15 cellular contexts compared by ENCODE assay signal in the genomic region with DNA sequence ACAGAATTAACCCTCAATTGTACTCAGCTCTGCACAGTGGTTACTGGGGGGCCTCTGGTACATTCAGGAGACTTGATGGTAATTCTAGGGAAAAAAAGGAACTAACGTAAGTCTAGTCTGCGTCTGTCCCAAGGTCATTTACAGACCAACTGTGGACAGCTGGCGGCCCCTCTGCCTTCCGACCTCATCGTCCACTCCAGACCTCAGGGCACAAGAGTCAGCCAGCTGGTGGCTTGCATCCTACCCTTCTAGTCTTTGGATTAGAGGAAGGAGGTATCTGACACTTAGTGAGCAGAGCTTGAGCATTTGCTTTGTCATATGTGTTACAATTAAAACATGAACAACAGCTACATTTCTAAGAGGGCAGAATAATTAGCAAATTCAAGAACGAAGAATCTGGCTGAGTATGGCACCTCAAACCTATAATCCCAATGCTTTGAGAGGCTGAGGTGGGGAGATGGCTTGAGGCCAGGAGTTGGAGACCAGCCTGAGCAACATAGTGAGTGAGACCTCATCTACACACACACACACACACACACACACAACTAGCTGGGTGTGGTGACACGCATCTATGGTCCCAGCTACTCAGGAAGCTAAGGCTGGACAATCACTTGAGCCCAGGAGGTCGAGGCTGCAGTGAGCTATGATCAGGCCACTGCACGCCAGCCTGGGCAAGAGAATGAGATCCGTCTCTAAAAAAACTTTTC. TPM values are rescaled to one million over a fixed set of nuclear protein-coding genes. Genes with fewer than 3 reads are reported as not detected.
DNase-seq lines count a peak whose midpoint lies in the region; ATAC-seq, FAIRE-seq and TF ChIP-seq lines count a peak whose summit lies in the region.
"Had no signal": no experiment of that assay in that cellular context is flagged by ENCODE, and none has a peak within 500 bp of the region (broad histone marks: within the 10 kb centered on the region; RNA-seq: fewer than 3 reads in every experiment).

No MANE protein-coding gene starts in this region.

- peaks cover 34% of the 10 kb centered on the region for H3K4me1 Mint-ChIP-seq in activated T-cell treated with anti-CD3 and anti-CD28 coated beads, Interleukin-2, amount 50 U/mL, for 24 hours (ENCODE audit: low read depth)
- H3K4me1 Mint-ChIP-seq in activated T-cell treated with anti-CD3 and anti-CD28 coated beads, Interleukin-2, amount 50 U/mL, for 4 hours (ENCODE audit: low read depth) = peaks cover 18% of the 10 kb centered on the region
- H3K4me1 Mint-ChIP-seq in activated naive CD4-positive, alpha-beta T cell treated with anti-CD3 and anti-CD28 coated beads, Interleukin-2, amount 10 ng/mL, durations not matched to agents 7 days and 5 days = peaks cover 19% of the 10 kb centered on the region

- intact Hi-C loops in K562 (cut with micrococcal nuclease) (loop anchor here (5.0 to 10.0 kb wide), 2 partner anchors 36 to 274 kb away; a partner anchor contains a TSS), thyroid gland (cut with DNase I) (no loop called here)

- in situ Hi-C loops in K562 (cut with MboI) = no loop called here

- H3K9me3 ChIP-seq in K562 (replicated peaks; ENCODE audit: control insufficient read depth, insufficient read depth, low read depth, low read length) = no peaks in the 10 kb centered on the region
- no peaks in the 10 kb centered on the region for H3K9me3 ChIP-seq in muscle layer of duodenum (ENCODE audit: control insufficient read depth in 1 of 2, low read length in 2 of 2)
- no peaks in the 10 kb centered on the region for H3K9me3 ChIP-seq in thyroid gland

- no peak for FAIRE-seq in K562 (lab: Jason Lieb, UNC)

- no peak for ATAC-seq in activated T-cell treated with anti-CD3 and anti-CD28 coated beads, Interleukin-2, amount 50 U/mL, for 4 hours
- ATAC-seq in K562 (0 out of 3 replicates have a peak, but pooled peaks have one; percentile 17), HG02759 (IDR thresholded peaks at IDR 0.05; ENCODE audit: unreplicated experiment) (no peak), HG03432 (IDR thresholded peaks at IDR 0.05; ENCODE audit: unreplicated experiment) (no peak)

- no peak for TF ChIP-seq EP300 in K562 (IDR thresholded peaks at IDR 0.05; ENCODE audit: low read length)

- H3K9ac ChIP-seq in K562 (ENCODE audit: insufficient read depth in 1 of 2, low read depth in 2 of 2, low read length in 2 of 2) = no peak overlapping the region

- CTCF ChIA-PET in K562 (lab: Yijun Ruan, JAX; ENCODE audit: low intra/inter-chr PET ratio) = no interaction called here
- CTCF ChIA-PET in activated naive CD4-positive, alpha-beta T cell treated with anti-CD3 and anti-CD28 coated beads, Interleukin-2, amount 10 ng/mL, durations not matched to agents 7 days and 5 days (lab: Charles Lee) = interaction anchor here (0.9 to 1.0 kb wide), 2 partner anchors 14 to 17 kb away, joined by 4 read pairs; no protein-coding TSS in a partner anchor

- H3K36me3 Mint-ChIP-seq in activated T-cell treated with anti-CD3 and anti-CD28 coated beads, Interleukin-2, amount 50 U/mL, for 24 hours (ENCODE audit: low read depth) = peaks cover 71% of the 10 kb centered on the region
- H3K36me3 Mint-ChIP-seq in activated T-cell treated with anti-CD3 and anti-CD28 coated beads, Interleukin-2, amount 50 U/mL, for 4 hours (ENCODE audit: insufficient read depth) = peaks cover 17% of the 10 kb centered on the region
- H3K36me3 Mint-ChIP-seq in activated naive CD4-positive, alpha-beta T cell treated with anti-CD3 and anti-CD28 coated beads, Interleukin-2, amount 10 ng/mL, durations not matched to agents 7 days and 5 days = peaks cover 16% of the 10 kb centered on the region

- no peaks in the 10 kb centered on the region for H3K9me3 Mint-ChIP-seq in activated T-cell treated with anti-CD3 and anti-CD28 coated beads, Interleukin-2, amount 50 U/mL, for 24 hours
- H3K9me3 Mint-ChIP-seq in activated T-cell treated with anti-CD3 and anti-CD28 coated beads, Interleukin-2, amount 50 U/mL, for 4 hours = no peaks in the 10 kb centered on the region
- H3K9me3 Mint-ChIP-seq in activated naive CD4-positive, alpha-beta T cell treated with anti-CD3 and anti-CD28 coated beads, Interleukin-2, amount 10 ng/mL, durations not matched to agents 7 days and 5 days = no peaks in the 10 kb centered on the region
- H3K9me3 Mint-ChIP-seq: type B pancreatic cell had no signal

- H3K27ac ChIP-seq in K562 (ENCODE audit: extremely low read depth, low read depth, low read length) (no peak overlapping the region), muscle layer of duodenum (ENCODE audit: low read length) (peak overlapping the region; percentile 4), thyroid gland (peak overlapping the region; percentile 53 to 76 (median 73))

- H3K36me3 ChIP-seq in K562 (ENCODE audit: control insufficient read depth, insufficient read depth, low read length) = no peaks in the 10 kb centered on the region; the same call in 2 of the 3 replicates
- peaks cover 25 to 41% of the 10 kb centered on the region in 2 donors for H3K36me3 ChIP-seq in muscle layer of duodenum (ENCODE audit: control insufficient read depth in 1 of 2, insufficient read depth in 2 of 2, low read length in 2 of 2)
- H3K36me3 ChIP-seq in thyroid gland = peaks cover 0 to 5% of the 10 kb centered on the region in 2 donors

- no peak for TF ChIP-seq POLR2A in K562 (conservative IDR thresholded peaks at IDR 0.05)
- TF ChIP-seq POLR2A in thyroid gland (IDR thresholded peaks at IDR 0.05) = no peak

- H3K79me2 ChIP-seq in K562 (ENCODE audit: control insufficient read depth, insufficient read depth, low read length) = no peaks in the 10 kb centered on the region

- TF ChIP-seq CTCF in K562 (IDR thresholded peaks at IDR 0.05 in 2 of 3, conservative IDR thresholded peaks at IDR 0.05 in 1 of 3; ENCODE audit: insufficient read depth in 2 of 3, low read depth in 1 of 3, low read length in 3 of 3) (no peak), thyroid gland (IDR thresholded peaks at IDR 0.05) (no peak)

- POLR2A ChIA-PET in K562 (lab: Yijun Ruan, JAX) = interaction anchor here (0.9 kb wide), 2 partner anchors 14 to 17 kb away, joined by 3 to 5 read pairs; no protein-coding TSS in a partner anchor

- H3K4me2 ChIP-seq in K562 (ENCODE audit: insufficient read depth, low read length) = no peak overlapping the region

- BruUV-seq in K562 (replicated peaks; lab: Mats Ljungman, UMichigan) = no TSS peak

- H3K4me3 ChIP-seq in K562 (no peak overlapping the region), muscle layer of duodenum (ENCODE audit: low read depth in 1 of 2, low read length in 2 of 2) (no peak overlapping the region), thyroid gland (replicated peaks in 1 of 3) (no peak overlapping the region)

- H2AFZ ChIP-seq in K562 (ENCODE audit: low read depth, low read length) = no peak overlapping the region

- H3K4me3 Mint-ChIP-seq in activated T-cell treated with anti-CD3 and anti-CD28 coated beads, Interleukin-2, amount 50 U/mL, for 24 hours = no peak overlapping the region
- no peak overlapping the region for H3K4me3 Mint-ChIP-seq in activated T-cell treated with anti-CD3 and anti-CD28 coated beads, Interleukin-2, amount 50 U/mL, for 4 hours
- H3K4me3 Mint-ChIP-seq in activated naive CD4-positive, alpha-beta T cell treated with anti-CD3 and anti-CD28 coated beads, Interleukin-2, amount 10 ng/mL, durations not matched to agents 7 days and 5 days = no peak overlapping the region
- H3K4me3 Mint-ChIP-seq: type B pancreatic cell had no signal

- H3K4me1 ChIP-seq in K562 (replicated peaks in 1 of 2; ENCODE audit: control insufficient read depth in 2 of 2, insufficient read depth in 2 of 2, low read length in 2 of 2) (peaks cover 13 to 38% of the 10 kb centered on the region in 2 experiments; a peak in 4 of 5 replicates), muscle layer of duodenum (ENCODE audit: control insufficient read depth in 1 of 2, insufficient read depth in 2 of 2, low read length in 2 of 2) (peaks cover 16 to 29% of the 10 kb centered on the region in 2 donors), thyroid gland (peaks cover 66 to 75% of the 10 kb centered on the region in 2 donors)

- DNase-seq in activated T-cell treated with anti-CD3 and anti-CD28 coated beads, Interleukin-2, amount 50 U/mL, for 24 hours = no peak
- no peak for DNase-seq in activated T-cell treated with anti-CD3 and anti-CD28 coated beads, Interleukin-2, amount 50 U/mL, for 4 hours
- DNase-seq in K562 (ENCODE audit: extremely low read depth in 1 of 4, low spot score in 3 of 4) (no peak), thyroid gland (peak; percentile 80 to 84)
- DNase-seq in activated naive CD4-positive, alpha-beta T cell treated with anti-CD3 and anti-CD28 coated beads, Interleukin-2, amount 10 ng/mL, durations not matched to agents 7 days and 5 days = no peak
- DNase-seq: DMS153, hippocampal formation, NCI-H2081 treated with DMSO at 0.1 percent for 48 hours, T1000 had no signal

- H3K27ac Mint-ChIP-seq in activated T-cell treated with anti-CD3 and anti-CD28 coated beads, Interleukin-2, amount 50 U/mL, for 24 hours = peak overlapping the region; percentile 26
- H3K27ac Mint-ChIP-seq in activated naive CD4-positive, alpha-beta T cell treated with anti-CD3 and anti-CD28 coated beads, Interleukin-2, amount 10 ng/mL, durations not matched to agents 7 days and 5 days = no peak overlapping the region
- H3K27ac Mint-ChIP-seq: type B pancreatic cell had no signal

- peaks cover 0 to 2% of the 10 kb centered on the region in 2 experiments; a peak in 2 of 5 replicates for H3K27me3 ChIP-seq in K562 (ENCODE audit: control insufficient read depth in 2 of 2, insufficient read depth in 2 of 2, low read length in 2 of 2)
- no peaks in the 10 kb centered on the region for H3K27me3 ChIP-seq in muscle layer of duodenum (ENCODE audit: low read depth, low read length)
- H3K27me3 ChIP-seq in thyroid gland = no peaks in the 10 kb centered on the region

- no peak for TF ChIP-seq RAD21 in K562 (CRISPR knock-in tag; conservative IDR thresholded peaks at IDR 0.05 in 1 of 2, IDR thresholded peaks at IDR 0.05 in 1 of 2)

- no peaks in the 10 kb centered on the region for H3K27me3 Mint-ChIP-seq in activated T-cell treated with anti-CD3 and anti-CD28 coated beads, Interleukin-2, amount 50 U/mL, for 24 hours
- no peaks in the 10 kb centered on the region for H3K27me3 Mint-ChIP-seq in activated T-cell treated with anti-CD3 and anti-CD28 coated beads, Interleukin-2, amount 50 U/mL, for 4 hours (ENCODE audit: low read depth)
- no peaks in the 10 kb centered on the region for H3K27me3 Mint-ChIP-seq in activated naive CD4-positive, alpha-beta T cell treated with anti-CD3 and anti-CD28 coated beads, Interleukin-2, amount 10 ng/mL, durations not matched to agents 7 days and 5 days
- H3K27me3 Mint-ChIP-seq: type B pancreatic cell had no signal

- WGBS in K562 (ENCODE audit: insufficient coverage, low coverage, missing lambda C conversion rate) = 49% methylated on average over 10 of the region's 10 CpGs
- 56 to 69% methylated on average over 10 of the region's 10 CpGs for WGBS in thyroid gland, 2 donors

- H3K9me1 ChIP-seq in K562 (ENCODE audit: control insufficient read depth, insufficient read depth, low read length) = no peaks in the 10 kb centered on the region

- H4K20me1 ChIP-seq in K562 (replicated peaks; ENCODE audit: control insufficient read depth, insufficient read depth, low read length) = peaks cover 35% of the 10 kb centered on the region

RNA-seq across cellular contexts. Expression of a gene that starts 36.5 kb away (rescaled TPM):
- 10 to 100 TPM; 17.0 to 20.7 (median 18.2) TPM for total RNA-seq in activated T-cell treated with anti-CD3 and anti-CD28 coated beads, Interleukin-2, amount 50 U/mL, for 4 hours
- 12.8 and 19.4 TPM in 2 replicates for total RNA-seq in K562 (2011; cell fraction: chromatin; rRNA removed; ENCODE audit: low replicate concordance)
- total RNA-seq in K562 (2011; cell fraction: nucleolus; rRNA removed) = 8.0 and 10.2 TPM in 2 replicates
- total RNA-seq in K562 (2011; cell fraction: nucleoplasm; rRNA removed) = 7.7 and 9.5 TPM in 2 replicates
- total RNA-seq in K562 (2014; rRNA removed) (2.0 and 2.9 TPM in 2 replicates), K562 (2014; rRNA removed; fragmentation: Illumina TruSeq; extraction: Trizol) (2.3 and 2.5 TPM in 2 replicates), K562 (2015; rRNA removed; fragmentation: Illumina TruSeq; extraction: Trizol) (1.7 and 2.2 TPM in 2 replicates), K562 (2021) (5.5 and 6.5 TPM in 2 replicates), thyroid gland (10 to 100 TPM; 13.0 to 26.8 (median 21.7) TPM)
- polyA plus RNA-seq in K562 (2011; rRNA removed) (3.4 and 4.2 TPM in 2 replicates), K562 (2014; fragmentation: Illumina TruSeq; extraction: Trizol) (2.5 and 3.1 TPM in 2 replicates), K562 (2014; fragmentation: Nextera tagmentation; extraction: Ambion mirVana) (under 1 TPM; 0.41 to 0.45 TPM), K562 (2014; rRNA removed) (2.3 and 2.8 TPM in 2 replicates)
- polyA plus RNA-seq in K562 (2011; cell fraction: cytosol; rRNA removed) = 2.8 and 3.3 TPM in 2 replicates
- 4.0 and 4.1 TPM in 2 replicates for polyA plus RNA-seq in K562 (2011; cell fraction: nucleus; rRNA removed)
- 3.3 and 5.5 TPM in 2 replicates for polyA plus RNA-seq in K562 (2012)
- polyA minus RNA-seq in K562 (2011; rRNA and poly(A)+ RNA removed) = 4.5 and 5.0 TPM in 2 replicates
- polyA minus RNA-seq in K562 (2011; cell fraction: cytosol; rRNA and poly(A)+ RNA removed) = 2.5 and 4.4 TPM in 2 replicates
- polyA minus RNA-seq in K562 (2011; cell fraction: nucleus; rRNA and poly(A)+ RNA removed) = 4.7 and 5.2 TPM in 2 replicates

RNA-seq across cellular contexts. Expression of a gene that starts 59.0 kb away (rescaled TPM):
- not detected for total RNA-seq in activated T-cell treated with anti-CD3 and anti-CD28 coated beads, Interleukin-2, amount 50 U/mL, for 4 hours
- total RNA-seq in K562 (2011; cell fraction: chromatin; rRNA removed; ENCODE audit: low replicate concordance) = not detected in 2 replicates
- total RNA-seq in K562 (2011; cell fraction: nucleolus; rRNA removed) = not detected in 2 replicates
- not detected in 2 replicates for total RNA-seq in K562 (2011; cell fraction: nucleoplasm; rRNA removed)
- not detected in 2 replicates for total RNA-seq in K562 (2014; rRNA removed)
- not detected in 2 replicates for total RNA-seq in K562 (2014; rRNA removed; fragmentation: Illumina TruSeq; extraction: Trizol)
- total RNA-seq in K562 (2015; rRNA removed; fragmentation: Illumina TruSeq; extraction: Trizol) = not detected in 2 replicates
- not detected in 2 replicates for total RNA-seq in K562 (2021)
- not detected in 2 replicates for polyA plus RNA-seq in K562 (2011; rRNA removed)
- not detected in 2 replicates for polyA plus RNA-seq in K562 (2011; cell fraction: cytosol; rRNA removed)
- not detected in 2 replicates for polyA plus RNA-seq in K562 (2011; cell fraction: nucleus; rRNA removed)
- not detected in 2 replicates for polyA plus RNA-seq in K562 (2012)
- polyA plus RNA-seq in K562 (2014; fragmentation: Illumina TruSeq; extraction: Trizol) = not detected in 2 replicates
- polyA plus RNA-seq in K562 (2014; fragmentation: Nextera tagmentation; extraction: Ambion mirVana) = not detected
- polyA plus RNA-seq in K562 (2014; rRNA removed) = not detected in 2 replicates
- not detected in 2 replicates for polyA minus RNA-seq in K562 (2011; rRNA and poly(A)+ RNA removed)
- not detected in 2 replicates for polyA minus RNA-seq in K562 (2011; cell fraction: cytosol; rRNA and poly(A)+ RNA removed)
- polyA minus RNA-seq in K562 (2011; cell fraction: nucleus; rRNA and poly(A)+ RNA removed) = not detected in 2 replicates
- total RNA-seq in thyroid gland = not detected
- total RNA-seq: mesenteric fat pad, OCI-LY7 had no signal

Comparison
In these comparisons a context has a peak if more than half of its experiments do, and no peak if none do; other contexts are left out.
1. DNase-seq: peak in thyroid gland (2 of 2); none in activated T-cell treated with anti-CD3 and anti-CD28 coated beads, Interleukin-2, amount 50 U/mL, for 24 hours (single experiment), activated T-cell treated with anti-CD3 and anti-CD28 coated beads, Interleukin-2, amount 50 U/mL, for 4 hours (single experiment), K562 (0 of 4) and activated naive CD4-positive, alpha-beta T cell treated with anti-CD3 and anti-CD28 coated beads, Interleukin-2, amount 10 ng/mL, durations not matched to agents 7 days and 5 days (single experiment).